Comparison of ENCODE assay signal across 13 cellular contexts in the genomic region with DNA sequence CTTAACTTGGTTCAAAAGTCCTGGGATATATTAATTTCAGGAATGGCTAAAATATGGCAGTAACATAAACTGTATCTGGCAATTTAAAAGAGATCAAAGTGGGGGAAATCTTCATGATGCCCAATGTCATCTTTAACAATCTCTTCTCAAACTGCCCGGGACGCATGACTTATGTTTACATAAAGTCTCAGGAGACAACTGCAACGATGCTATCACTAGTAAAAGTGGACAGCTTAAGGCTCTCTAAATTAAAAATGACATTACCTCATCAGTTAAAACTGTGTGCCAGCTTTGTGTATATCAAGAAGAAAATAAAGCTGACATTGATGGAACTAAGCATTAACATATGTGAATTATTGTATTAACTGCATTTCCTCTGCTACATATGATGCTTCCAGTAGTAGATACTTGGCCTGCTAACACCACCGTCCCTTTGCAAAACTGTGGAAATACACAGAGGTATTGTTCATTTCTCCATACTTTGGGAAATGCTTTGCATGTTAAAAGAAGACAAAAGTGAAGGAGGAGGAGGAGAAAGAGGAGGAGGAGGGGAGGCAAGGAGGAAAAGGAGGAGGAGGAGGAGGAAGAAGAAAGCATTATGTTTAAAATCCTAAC.
A peak's percentile ranks its signal among the peaks of the same experiment; 100 is the strongest.
DNase-seq lines count a peak whose midpoint lies in the region; ATAC-seq and TF ChIP-seq lines count a peak whose summit lies in the region.
"Had no signal": no experiment of that assay in that cellular context is flagged by ENCODE, and none has a peak within 500 bp of the region (broad histone marks: within the 10 kb centered on the region; RNA-seq: fewer than 3 reads in every experiment).

No MANE protein-coding gene starts in this region.

- H3K27ac Mint-ChIP-seq in GM23338 (no peak overlapping the region; the same call in 1 of the 2 replicates), Calu3 (ENCODE audit: unreplicated experiment) (no peak overlapping the region)
- H3K27ac Mint-ChIP-seq: stimulated activated naive CD8-positive, alpha-beta T cell treated with anti-CD3 and anti-CD28 coated beads, Interleukin-15, amount 100 ng/mL, for 72 hours had no signal

- peak overlapping the region; percentile 55 for H3K4me2 ChIP-seq in GM23338

- H3K36me3 Mint-ChIP-seq in GM23338 (ENCODE audit: low read depth) = no peaks in the 10 kb centered on the region
- H3K36me3 Mint-ChIP-seq in Calu3 (ENCODE audit: insufficient read depth, unreplicated experiment) = peaks cover 5% of the 10 kb centered on the region

- no peaks in the 10 kb centered on the region for H3K9me3 Mint-ChIP-seq in GM23338
- no peaks in the 10 kb centered on the region for H3K9me3 Mint-ChIP-seq in Calu3 (ENCODE audit: low read depth, unreplicated experiment)

- no peaks in the 10 kb centered on the region for H3K79me2 ChIP-seq in GM23338 (replicated peaks; ENCODE audit: insufficient read depth)
- H3K79me2 ChIP-seq: parathyroid adenoma had no signal

- H3K4me1 ChIP-seq in GM23338 (ENCODE audit: insufficient read depth) (peaks cover 23% of the 10 kb centered on the region), RWPE2 (ENCODE audit: insufficient read depth, poor library complexity, severe bottlenecking) (peaks cover 41% of the 10 kb centered on the region), gastrocnemius medialis (peaks cover 31 to 36% of the 10 kb centered on the region in 2 donors)
- H3K4me1 ChIP-seq: parathyroid adenoma had no signal

- H3K4me3 ChIP-seq in GM23338 (no peak overlapping the region), RWPE2 (ENCODE audit: severe bottlenecking) (no peak overlapping the region), gastrocnemius medialis (no peak overlapping the region)
- H3K4me3 ChIP-seq: lower lobe of right lung had no signal

- ATAC-seq in GM23338 = no peak
- no peak for ATAC-seq in RWPE2 (ENCODE audit: low read depth)
- no peak for ATAC-seq in gastrocnemius medialis
- no peak for ATAC-seq in HG02870 (IDR thresholded peaks at IDR 0.05; ENCODE audit: unreplicated experiment)
- ATAC-seq: stimulated activated naive CD8-positive, alpha-beta T cell treated with anti-CD3 and anti-CD28 coated beads, Interleukin-15, amount 100 ng/mL, for 72 hours had no signal

- TF ChIP-seq CTCF in GM23338 (conservative IDR thresholded peaks at IDR 0.05; ENCODE audit: low read depth in 2 of 2) (no peak), RWPE2 (IDR thresholded peaks at IDR 0.05; ENCODE audit: poor library complexity, severe bottlenecking) (no peak), gastrocnemius medialis (IDR thresholded peaks at IDR 0.05 in 4 of 5, conservative IDR thresholded peaks at IDR 0.05 in 1 of 5) (no peak), Calu3 (IDR thresholded peaks at IDR 0.05; ENCODE audit: unreplicated experiment) (no peak), RWPE1 (conservative IDR thresholded peaks at IDR 0.05; ENCODE audit: low read depth) (no peak)

- POLR2A ChIA-PET in RWPE1 (lab: Yijun Ruan, JAX; ENCODE audit: low non-redundant PET) = no interaction called here

- H3K9me3 ChIP-seq in RWPE2 (ENCODE audit: severe bottlenecking) (no peaks in the 10 kb centered on the region), gastrocnemius medialis (no peaks in the 10 kb centered on the region)
- H3K9me3 ChIP-seq: lower lobe of right lung had no signal

- in situ Hi-C loops in gastrocnemius medialis (cut with MboI; ENCODE audit: low sequenced_read_pairs in 4 of 4) = no loop called here

- BruUV-seq in Calu3 (replicated peaks; lab: Mats Ljungman, UMichigan) = no TSS peak

- H3K27me3 Mint-ChIP-seq in GM23338 (ENCODE audit: insufficient read depth, low read depth, poor library complexity) (peaks cover 3% of the 10 kb centered on the region), Calu3 (ENCODE audit: unreplicated experiment) (no peaks in the 10 kb centered on the region)

- H3K27me3 ChIP-seq in GM23338 (ENCODE audit: insufficient read depth) = no peaks in the 10 kb centered on the region
- H3K27me3 ChIP-seq in RWPE2 (ENCODE audit: insufficient read depth, poor library complexity, severe bottlenecking) = no peaks in the 10 kb centered on the region
- no peaks in the 10 kb centered on the region for H3K27me3 ChIP-seq in gastrocnemius medialis

- CTCF ChIA-PET in Calu3 (lab: Charles Lee) = interaction anchor here (0.5 to 0.7 kb wide), 3 partner anchors 11 to 84 kb away, joined by 3 to 4 read pairs (median 3); no protein-coding TSS in a partner anchor
- CTCF ChIA-PET in RWPE1 (lab: Yijun Ruan, JAX) = interaction anchor here (1.3 kb wide), 1 partner anchor 79 kb away, joined by 7 read pairs; no protein-coding TSS in a partner anchor

- H3F3A ChIP-seq in GM23338 (replicated peaks; ENCODE audit: low read depth) = no peaks in the 10 kb centered on the region; the same call in 1 of the 2 replicates

- H3K4me3 Mint-ChIP-seq in GM23338 (no peak overlapping the region), Calu3 (ENCODE audit: low read depth, unreplicated experiment) (no peak overlapping the region)
- H3K4me3 Mint-ChIP-seq: stimulated activated naive CD8-positive, alpha-beta T cell treated with anti-CD3 and anti-CD28 coated beads, Interleukin-15, amount 100 ng/mL, for 72 hours had no signal

- H3K27ac ChIP-seq in GM23338 (ENCODE audit: low read depth) = peak overlapping the region; percentile 61; the same call in 1 of the 2 replicates
- H3K27ac ChIP-seq in RWPE2 (ENCODE audit: poor library complexity, severe bottlenecking) = peak overlapping the region; percentile 87
- peak overlapping the region in 3 of 4 donors; percentile 74 to 79 (median 74) for H3K27ac ChIP-seq in gastrocnemius medialis
- H3K27ac ChIP-seq in RWPE1 = no peak overlapping the region
- H3K27ac ChIP-seq: parathyroid adenoma had no signal

- intact Hi-C loops in gastrocnemius medialis (cut with DNase I; ENCODE audit: low total_unique reads) = loop anchor here (2.0 kb wide), 1 partner anchor 79 kb away; no protein-coding TSS in a partner anchor
- intact Hi-C loops in Calu3 (cut with micrococcal nuclease; ENCODE audit: unreplicated experiment) = no loop called here

- H4K20me1 ChIP-seq in GM23338 (replicated peaks; ENCODE audit: insufficient read depth) = no peaks in the 10 kb centered on the region

- no peak overlapping the region for H2AFZ ChIP-seq in GM23338
- H2AFZ ChIP-seq: parathyroid adenoma had no signal

- DNase-seq in GM23338 (ENCODE audit: low spot score) (no peak), RWPE2 (ENCODE audit: low spot score) (no peak), fibroblast of peridontal ligament (ENCODE audit: extremely low read depth) (peak; percentile 45), gastrocnemius medialis (no peak), Calu3 (no peak), RWPE1 (ENCODE audit: low spot score) (no peak), activated T-cell treated with anti-CD3 and anti-CD28 coated beads for 4 hours (no peak)
- DNase-seq: lower lobe of right lung; NCI-H510A treated with DMSO at 0.1 percent for 48 hours; stimulated activated CD4-positive, alpha-beta T cell treated with anti-CD3 and anti-CD28 coated beads, Interleukin-4, amount 100 ng/mL, for 24 hours; stimulated activated naive CD8-positive, alpha-beta T cell treated with anti-CD3 and anti-CD28 coated beads, Interleukin-15, amount 100 ng/mL, for 72 hours had no signal

- no peak for TF ChIP-seq POLR2A in gastrocnemius medialis (IDR thresholded peaks at IDR 0.05)

- H3K9me2 ChIP-seq in GM23338 (ENCODE audit: insufficient read depth) = no peaks in the 10 kb centered on the region

- H3K4me1 Mint-ChIP-seq in GM23338 = peaks cover 22% of the 10 kb centered on the region
- peaks cover 47% of the 10 kb centered on the region for H3K4me1 Mint-ChIP-seq in Calu3 (ENCODE audit: low read depth, unreplicated experiment)

- H3K36me3 ChIP-seq in GM23338 (ENCODE audit: insufficient read depth) = no peaks in the 10 kb centered on the region
- H3K36me3 ChIP-seq in RWPE2 (ENCODE audit: low read depth) = peaks cover 50% of the 10 kb centered on the region
- peaks cover 0 to 7% of the 10 kb centered on the region in 2 donors for H3K36me3 ChIP-seq in gastrocnemius medialis

TF ChIP-seq in GM23338, 12 proteins besides CTCF, POLR2A, EP300 and RAD21 (continues in another document):
- TF ChIP-seq, protein P1, sequence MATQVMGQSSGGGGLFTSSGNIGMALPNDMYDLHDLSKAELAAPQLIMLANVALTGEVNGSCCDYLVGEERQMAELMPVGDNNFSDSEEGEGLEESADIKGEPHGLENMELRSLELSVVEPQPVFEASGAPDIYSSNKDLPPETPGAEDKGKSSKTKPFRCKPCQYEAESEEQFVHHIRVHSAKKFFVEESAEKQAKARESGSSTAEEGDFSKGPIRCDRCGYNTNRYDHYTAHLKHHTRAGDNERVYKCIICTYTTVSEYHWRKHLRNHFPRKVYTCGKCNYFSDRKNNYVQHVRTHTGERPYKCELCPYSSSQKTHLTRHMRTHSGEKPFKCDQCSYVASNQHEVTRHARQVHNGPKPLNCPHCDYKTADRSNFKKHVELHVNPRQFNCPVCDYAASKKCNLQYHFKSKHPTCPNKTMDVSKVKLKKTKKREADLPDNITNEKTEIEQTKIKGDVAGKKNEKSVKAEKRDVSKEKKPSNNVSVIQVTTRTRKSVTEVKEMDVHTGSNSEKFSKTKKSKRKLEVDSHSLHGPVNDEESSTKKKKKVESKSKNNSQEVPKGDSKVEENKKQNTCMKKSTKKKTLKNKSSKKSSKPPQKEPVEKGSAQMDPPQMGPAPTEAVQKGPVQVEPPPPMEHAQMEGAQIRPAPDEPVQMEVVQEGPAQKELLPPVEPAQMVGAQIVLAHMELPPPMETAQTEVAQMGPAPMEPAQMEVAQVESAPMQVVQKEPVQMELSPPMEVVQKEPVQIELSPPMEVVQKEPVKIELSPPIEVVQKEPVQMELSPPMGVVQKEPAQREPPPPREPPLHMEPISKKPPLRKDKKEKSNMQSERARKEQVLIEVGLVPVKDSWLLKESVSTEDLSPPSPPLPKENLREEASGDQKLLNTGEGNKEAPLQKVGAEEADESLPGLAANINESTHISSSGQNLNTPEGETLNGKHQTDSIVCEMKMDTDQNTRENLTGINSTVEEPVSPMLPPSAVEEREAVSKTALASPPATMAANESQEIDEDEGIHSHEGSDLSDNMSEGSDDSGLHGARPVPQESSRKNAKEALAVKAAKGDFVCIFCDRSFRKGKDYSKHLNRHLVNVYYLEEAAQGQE (IDR thresholded peaks at IDR 0.05; ENCODE audit: unreplicated experiment) = no peak
- no peak for TF ChIP-seq ZNF114 (CRISPR knock-in tag; IDR thresholded peaks at IDR 0.05)
- no peak for TF ChIP-seq JUNB (IDR thresholded peaks at IDR 0.05; ENCODE audit: unreplicated experiment)
- no peak for TF ChIP-seq EZH2phosphoT487 (IDR thresholded peaks at IDR 0.05; ENCODE audit: unreplicated experiment)
- no peak for TF ChIP-seq POLR2AphosphoS5 (IDR thresholded peaks at IDR 0.05; ENCODE audit: low read depth)
- TF ChIP-seq, protein P2, sequence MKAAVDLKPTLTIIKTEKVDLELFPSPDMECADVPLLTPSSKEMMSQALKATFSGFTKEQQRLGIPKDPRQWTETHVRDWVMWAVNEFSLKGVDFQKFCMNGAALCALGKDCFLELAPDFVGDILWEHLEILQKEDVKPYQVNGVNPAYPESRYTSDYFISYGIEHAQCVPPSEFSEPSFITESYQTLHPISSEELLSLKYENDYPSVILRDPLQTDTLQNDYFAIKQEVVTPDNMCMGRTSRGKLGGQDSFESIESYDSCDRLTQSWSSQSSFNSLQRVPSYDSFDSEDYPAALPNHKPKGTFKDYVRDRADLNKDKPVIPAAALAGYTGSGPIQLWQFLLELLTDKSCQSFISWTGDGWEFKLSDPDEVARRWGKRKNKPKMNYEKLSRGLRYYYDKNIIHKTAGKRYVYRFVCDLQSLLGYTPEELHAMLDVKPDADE (IDR thresholded peaks at IDR 0.05) = no peak
